In genomic region chrX:51148848-51149247, GRCh38 we compare ENCODE assay signal across 12 cellular contexts.
DNase-seq lines count a peak whose midpoint lies in the region; ATAC-seq and TF ChIP-seq lines count a peak whose summit lies in the region.
"Had no signal": no experiment of that assay in that cellular context is flagged by ENCODE, and none has a peak within 500 bp of the region (broad histone marks: within the 10 kb centered on the region; RNA-seq: fewer than 3 reads in every experiment).

No MANE protein-coding gene starts in this region.

- no peaks in the 10 kb centered on the region for H3K4me1 ChIP-seq in Panc1 (ENCODE audit: control insufficient read depth, insufficient read depth, low read length)
- H3K4me1 ChIP-seq: tibial nerve had no signal

- H3K36me3 ChIP-seq in Panc1 (ENCODE audit: control insufficient read depth, insufficient read depth, low read length): no peaks in the 10 kb centered on the region
- H3K36me3 ChIP-seq: tibial nerve had no signal

- POLR2A ChIA-PET in Panc1 (lab: Charles Lee): no interaction called here

- H3K27ac ChIP-seq in Panc1 (ENCODE audit: low read length): no peak overlapping the region
- H3K27ac ChIP-seq: tibial nerve had no signal

- CTCF ChIA-PET in Panc1 (lab: Charles Lee): interaction anchor here (1.5 kb wide), 1 partner anchor 308 kb away, joined by 5 read pairs; no protein-coding TSS in a partner anchor

- peak; percentile 50 for TF ChIP-seq CTCF in Panc1 (IDR thresholded peaks at IDR 0.05)
- TF ChIP-seq CTCF in fibroblast of pulmonary artery (IDR thresholded peaks at IDR 0.05; ENCODE audit: low read length, missing control alignments): no peak
- TF ChIP-seq CTCF in retinal pigment epithelial cell (conservative IDR thresholded peaks at IDR 0.05; ENCODE audit: low read depth, low read length): peak; percentile 16
- no peak for TF ChIP-seq CTCF in omental fat pad (IDR thresholded peaks at IDR 0.05)

- no peaks in the 10 kb centered on the region for H3K9me3 ChIP-seq in Panc1 (ENCODE audit: control insufficient read depth, insufficient read depth, low read depth, low read length)
- H3K9me3 ChIP-seq: tibial nerve had no signal

- no peaks in the 10 kb centered on the region for H3K27me3 ChIP-seq in Panc1 (ENCODE audit: control insufficient read depth, insufficient read depth, low read length)

- ATAC-seq in Panc1 (0 out of 2 replicates have a peak, but pooled peaks have one; percentile 51), HG02973 (IDR thresholded peaks at IDR 0.05; ENCODE audit: unreplicated experiment) (no peak), omental fat pad (ENCODE audit: low FRiP score) (no peak)
- ATAC-seq: activated CD8-positive, alpha-beta memory T cell treated with anti-CD3 and anti-CD28 coated beads, Interleukin-2, amount 10 ng/mL, durations not matched to agents 7 days and 5 days; activated naive CD8-positive, alpha-beta T cell treated with anti-CD3 and anti-CD28 coated beads, Interleukin-2, amount 50 U/mL, for 24 hours had no signal

- in situ Hi-C loops in Panc1 (cut with HindIII; ENCODE audit: low pct_unique_long_range_greater_than_20kb, low sequenced_read_pairs): no loop called here

- DNase-seq in SIG-M5 treated with dmso at 0.1 percent for 504 hours (lab: John Stamatoyannopoulos, UW; ENCODE audit: unreplicated experiment) (peak; percentile 5), SIG-M5 (lab: John Stamatoyannopoulos, UW) (no peak), Panc1 (ENCODE audit: low read depth, low spot score) (no peak), fibroblast of pulmonary artery (ENCODE audit: low read depth) (peak; percentile 1), retinal pigment epithelial cell (ENCODE audit: low read depth) (no peak), omental fat pad (ENCODE audit: low spot score) (no peak), NCI-H774 (lab: John Stamatoyannopoulos, UW) (no peak)
- DNase-seq: activated CD8-positive, alpha-beta memory T cell treated with anti-CD3 and anti-CD28 coated beads, Interleukin-2, amount 10 ng/mL, durations not matched to agents 7 days and 5 days; activated naive CD8-positive, alpha-beta T cell treated with anti-CD3 and anti-CD28 coated beads, Interleukin-2, amount 50 U/mL, for 24 hours; effector memory CD4-positive, alpha-beta T cell had no signal

- intact Hi-C loops in Panc1 (cut with micrococcal nuclease; ENCODE audit: unreplicated experiment): loop anchor here (10.0 kb wide), 1 partner anchor 306 kb away; no protein-coding TSS in a partner anchor

- H3K4me3 ChIP-seq in Panc1 (ENCODE audit: low read depth in 2 of 2, low read length in 2 of 2) (no peak overlapping the region), fibroblast of pulmonary artery (replicated peaks; ENCODE audit: low read depth, low read length) (no peak overlapping the region), retinal pigment epithelial cell (ENCODE audit: low read length) (no peak overlapping the region)
- H3K4me3 ChIP-seq: tibial nerve had no signal

- no TSS peak for BruUV-seq in Panc1 (replicated peaks; lab: Mats Ljungman, UMichigan)

Comparison
In these comparisons a context has a peak if more than half of its experiments do, and no peak if none do; other contexts are left out.
1. DNase-seq: peak in SIG-M5 treated with dmso at 0.1 percent for 504 hours (single experiment) and fibroblast of pulmonary artery (single experiment); none in SIG-M5 (single experiment), Panc1 (single experiment), retinal pigment epithelial cell (single experiment), omental fat pad (single experiment) and NCI-H774 (single experiment).
2. CTCF ChIP-seq: peak in Panc1 (single experiment) and retinal pigment epithelial cell (single experiment); none in fibroblast of pulmonary artery (single experiment) and omental fat pad (0 of 3).